Comparison of ENCODE assay signal across 8 cellular contexts in genomic region chr5:147628054-147628895, GRCh38.
DNase-seq lines count a peak whose midpoint lies in the region; ATAC-seq, FAIRE-seq and TF ChIP-seq lines count a peak whose summit lies in the region.

No MANE protein-coding gene starts in this region.

- DNase-seq in HCT116 (ENCODE audit: low read depth, low spot score) (peak; percentile 64), MG63 (peak; percentile 42), RWPE1 (ENCODE audit: low spot score) (peak; percentile 60), germinal center (ENCODE audit: low spot score) (peak; percentile 41), pancreas (peak in 3 of 6 donors; percentile 38 to 75 (median 48)), 8988T (no peak)
- DNase-seq in activated naive CD4-positive, alpha-beta T cell treated with anti-CD3 and anti-CD28 coated beads, Interleukin-2, amount 10 ng/mL, durations not matched to agents 7 days and 5 days, result peak; percentile 48

- H3K27me3 ChIP-seq in HCT116 (ENCODE audit: insufficient read depth, low read length), result peaks cover 37% of the 10 kb centered on the region
- peaks cover 16% of the 10 kb centered on the region; the same call in 1 of the 2 replicates for H3K27me3 ChIP-seq in MG63
- H3K27me3 ChIP-seq in pancreas, result no peaks in the 10 kb centered on the region

- H3K36me3 ChIP-seq in HCT116 (ENCODE audit: control insufficient read depth in 1 of 2, insufficient read depth in 2 of 2, low read length in 2 of 2) (no peaks in the 10 kb centered on the region), MG63 (no peaks in the 10 kb centered on the region), pancreas (no peaks in the 10 kb centered on the region)

- 18% methylated on average over 8 of the region's 8 CpGs for WGBS in pancreas, 2 donors

- H3K79me2 ChIP-seq in HCT116 (ENCODE audit: insufficient read depth, low read length), result no peaks in the 10 kb centered on the region

- FAIRE-seq in pancreas (lab: Jason Lieb, UNC), result no peak

- H3K4me3 ChIP-seq in HCT116 (replicated peaks in 1 of 2; ENCODE audit: low read depth in 1 of 2, low read length in 2 of 2) (no peak overlapping the region), MG63 (no peak overlapping the region), pancreas (no peak overlapping the region)

- peak; percentile 85 for TF ChIP-seq RAD21 in HCT116 (IDR thresholded peaks at IDR 0.05; ENCODE audit: low read depth)

- no TSS peak for BruUV-seq in HCT116 (replicated peaks; lab: Mats Ljungman, UMichigan)

- H2AFZ ChIP-seq in HCT116 (ENCODE audit: low read depth, low read length, poor library complexity, severe bottlenecking), result no peak overlapping the region

- H3K36me3 Mint-ChIP-seq in activated naive CD4-positive, alpha-beta T cell treated with anti-CD3 and anti-CD28 coated beads, Interleukin-2, amount 10 ng/mL, durations not matched to agents 7 days and 5 days, result no peaks in the 10 kb centered on the region

- H3K9me2 ChIP-seq in HCT116 (ENCODE audit: insufficient read depth), result no peaks in the 10 kb centered on the region

- H4K20me1 ChIP-seq in HCT116 (ENCODE audit: insufficient read depth), result no peaks in the 10 kb centered on the region

- ATAC-seq in HCT116 (peak; percentile 98), pancreas (peak; percentile 88 to 99 (median 98))

- POLR2A ChIA-PET in HCT116 (lab: Charles Lee) (no interaction called here), RWPE1 (lab: Yijun Ruan, JAX; ENCODE audit: low non-redundant PET) (no interaction called here)

- TF ChIP-seq POLR2A in HCT116 (IDR thresholded peaks at IDR 0.05; ENCODE audit: borderline replicate concordance, extremely low read depth, insufficient read depth, insufficient read length), result no peak

- H3K27ac ChIP-seq in HCT116 (ENCODE audit: low read depth, low read length), result no peak overlapping the region
- H3K27ac ChIP-seq in RWPE1, result no peak overlapping the region
- H3K27ac ChIP-seq in pancreas, result no peak overlapping the region

- H3K4me1 Mint-ChIP-seq in activated naive CD4-positive, alpha-beta T cell treated with anti-CD3 and anti-CD28 coated beads, Interleukin-2, amount 10 ng/mL, durations not matched to agents 7 days and 5 days, result no peaks in the 10 kb centered on the region

- H3K4me2 ChIP-seq in HCT116 (ENCODE audit: low read length), result no peak overlapping the region

- no peak overlapping the region for H3K4me3 Mint-ChIP-seq in activated naive CD4-positive, alpha-beta T cell treated with anti-CD3 and anti-CD28 coated beads, Interleukin-2, amount 10 ng/mL, durations not matched to agents 7 days and 5 days

- peak; percentile 67 for TF ChIP-seq CTCF in GM12874 (IDR thresholded peaks at IDR 0.05; ENCODE audit: insufficient read depth, low read depth, low read length)
- peak; percentile 66 to 73 (median 70); a peak in 5 of 6 replicates for TF ChIP-seq CTCF in HCT116 (IDR thresholded peaks at IDR 0.05 in 2 of 3, conservative IDR thresholded peaks at IDR 0.05 in 1 of 3; ENCODE audit: borderline replicate concordance in 1 of 3, insufficient read depth in 1 of 3, low read depth in 2 of 3, low read length in 2 of 3)
- TF ChIP-seq CTCF in RWPE1 (conservative IDR thresholded peaks at IDR 0.05; ENCODE audit: low read depth), result peak; percentile 84
- peak; percentile 35 to 67 (median 58) for TF ChIP-seq CTCF in pancreas (IDR thresholded peaks at IDR 0.05)

- no peaks in the 10 kb centered on the region for H3K9me3 Mint-ChIP-seq in activated naive CD4-positive, alpha-beta T cell treated with anti-CD3 and anti-CD28 coated beads, Interleukin-2, amount 10 ng/mL, durations not matched to agents 7 days and 5 days

- RAD21 ChIA-PET in HCT116 (lab: Charles Lee; ENCODE audit: low non-redundant PET in 1 of 2, low total read pairs in 2 of 2, uncharacterized antibody in 2 of 2, unreplicated experiment in 2 of 2), result interaction anchor here (0.8 to 1.3 kb wide), 2 partner anchors 194 kb away, joined by 4 to 6 read pairs; no protein-coding TSS in a partner anchor

- H3K27me3 Mint-ChIP-seq in activated naive CD4-positive, alpha-beta T cell treated with anti-CD3 and anti-CD28 coated beads, Interleukin-2, amount 10 ng/mL, durations not matched to agents 7 days and 5 days, result peaks cover 4% of the 10 kb centered on the region

- H3K4me1 ChIP-seq in HCT116 (ENCODE audit: control insufficient read depth in 1 of 2, insufficient read depth in 2 of 2, low read length in 2 of 2) (no peaks in the 10 kb centered on the region), pancreas (peaks cover 0 to 5% (median 0%) of the 10 kb centered on the region in 3 donors)

- intact Hi-C loops in HCT116 (cut with micrococcal nuclease), result loop anchor here (1.0 to 2.0 kb wide), 3 partner anchors 47 to 307 kb away; no protein-coding TSS in a partner anchor
- intact Hi-C loops in pancreas (cut with DNase I), result loop anchor here in 1 of 3 donors (5.0 to 10.0 kb wide), 2 partner anchors 194 to 307 kb away; no protein-coding TSS in a partner anchor

- H3K9ac ChIP-seq in HCT116 (ENCODE audit: low read length), result no peak overlapping the region

- no peaks in the 10 kb centered on the region for H3K9me3 ChIP-seq in HCT116 (ENCODE audit: control insufficient read depth in 1 of 2, insufficient read depth in 1 of 2, low read depth in 1 of 2, low read length in 2 of 2)
- H3K9me3 ChIP-seq in MG63, result no peaks in the 10 kb centered on the region
- H3K9me3 ChIP-seq in pancreas, result no peaks in the 10 kb centered on the region

- CTCF ChIA-PET in HCT116 (lab: Charles Lee) (interaction anchor here (0.6 to 1.8 kb wide), 11 partner anchors 10 to 307 kb away, joined by 3 to 35 read pairs (median 4); no protein-coding TSS in a partner anchor), RWPE1 (lab: Yijun Ruan, JAX) (interaction anchor here (0.6 to 5.3 kb wide), 28 partner anchors 8 to 1074 kb away, joined by 3 to 69 read pairs (median 4); partner anchors contain the start of gene SPINK1)
- CTCF ChIA-PET in activated naive CD4-positive, alpha-beta T cell treated with anti-CD3 and anti-CD28 coated beads, Interleukin-2, amount 10 ng/mL, durations not matched to agents 7 days and 5 days (lab: Charles Lee), result interaction anchor here (0.6 to 5.6 kb wide), 6 partner anchors 12 to 203 kb away, joined by 3 to 39 read pairs (median 3); no protein-coding TSS in a partner anchor

- no peak overlapping the region for H3K27ac Mint-ChIP-seq in activated naive CD4-positive, alpha-beta T cell treated with anti-CD3 and anti-CD28 coated beads, Interleukin-2, amount 10 ng/mL, durations not matched to agents 7 days and 5 days

TF ChIP-seq in HCT116, 20 proteins besides CTCF, POLR2A, EP300 and RAD21:
- TF ChIP-seq CEBPB (IDR thresholded peaks at IDR 0.05; ENCODE audit: low read depth) (no peak), EGR1 (IDR thresholded peaks at IDR 0.05; ENCODE audit: low read depth) (no peak), YY1 (IDR thresholded peaks at IDR 0.05; ENCODE audit: extremely low read depth, insufficient replicate concordance, low read depth, low read length) (peak; percentile 13), TCF7L2 (IDR thresholded peaks at IDR 0.05; ENCODE audit: borderline replicate concordance, extremely low read depth, insufficient read depth, insufficient read length) (no peak)
